In the genomic region with DNA sequence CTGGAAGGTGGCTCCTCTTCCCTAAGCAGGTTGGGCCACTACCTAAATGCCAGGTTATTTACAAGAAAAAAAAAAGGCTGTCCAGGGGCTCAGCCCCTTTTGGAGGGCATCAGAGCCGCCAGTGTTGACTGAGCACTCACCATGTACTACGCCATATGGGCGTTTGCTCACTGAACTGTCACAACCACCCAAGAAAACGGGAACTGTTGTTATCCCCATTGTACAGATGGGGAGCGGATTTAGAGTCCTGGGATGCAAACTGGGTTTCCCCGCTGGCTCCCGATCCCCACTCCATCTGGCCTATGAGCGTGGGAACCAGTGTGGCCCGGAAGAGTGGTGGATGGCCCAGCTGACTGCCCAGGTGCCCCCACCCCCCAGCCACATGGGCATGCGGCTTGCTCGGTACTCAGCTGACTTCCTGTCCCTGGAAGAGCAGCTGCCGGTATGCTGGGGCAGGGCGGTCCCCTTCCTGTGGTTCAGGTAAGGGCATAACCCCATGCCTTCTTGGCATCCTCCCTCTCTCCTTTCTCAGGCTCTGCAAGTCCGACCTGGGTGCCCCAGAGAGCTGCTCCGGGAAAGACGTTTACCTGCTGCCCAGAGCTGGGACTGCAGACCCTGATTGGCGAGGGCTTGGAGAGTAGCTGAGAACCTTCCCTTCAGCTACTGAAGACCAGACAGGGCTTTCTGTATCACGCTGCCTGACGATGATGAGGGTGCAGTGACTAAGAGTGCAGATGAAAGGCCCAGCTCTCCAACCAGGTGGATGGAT, we compare ENCODE assay signal across 8 cellular contexts. TPM values are rescaled to one million over a fixed set of nuclear protein-coding genes. Genes with fewer than 3 reads are reported as not detected.
DNase-seq lines count a peak whose midpoint lies in the region; ATAC-seq and TF ChIP-seq lines count a peak whose summit lies in the region.

No MANE protein-coding gene starts in this region.

- no peak overlapping the region for H3K9ac ChIP-seq in smooth muscle cell (ENCODE audit: low read depth)

- no peak overlapping the region for H2AFZ ChIP-seq in smooth muscle cell (ENCODE audit: low read depth)

- peak; percentile 53 for DNase-seq in stimulated activated CD4-positive, alpha-beta T cell treated with anti-CD3 and anti-CD28 coated beads, Interleukin-12 subunit alpha, Interleukin-12 subunit beta, amount 100 ng/mL, for 4 hours
- no peak for DNase-seq in stimulated activated CD4-positive, alpha-beta T cell treated with anti-CD3 and anti-CD28 coated beads, Interleukin-2, amount 100 ng/mL, for 48 hours
- peak; percentile 69 to 71 for DNase-seq in activated CD4-positive, alpha-beta T cell treated with anti-CD3 and anti-CD28 coated beads, Interleukin-2, amount 50 U/mL, for 48 hours
- no peak for DNase-seq in smooth muscle cell (lab: John Stamatoyannopoulos, UW; ENCODE audit: unreplicated experiment)
- DNase-seq in NCI-H2227 (lab: John Stamatoyannopoulos, UW; ENCODE audit: unreplicated experiment) = no peak
- no peak for DNase-seq in NCI-H1105 (lab: John Stamatoyannopoulos, UW)

- no peak for ATAC-seq in HG02623 (IDR thresholded peaks at IDR 0.05; ENCODE audit: unreplicated experiment)

- no peak overlapping the region for H3K4me3 ChIP-seq in esophagus (ENCODE audit: low read depth in 1 of 2, low read length in 2 of 2)
- H3K4me3 ChIP-seq in smooth muscle cell = no peak overlapping the region

- H3K27me3 ChIP-seq in esophagus (ENCODE audit: control insufficient read depth in 1 of 2, insufficient read depth in 2 of 2, low read length in 2 of 2) (no peaks in the 10 kb centered on the region), smooth muscle cell (ENCODE audit: low read depth) (no peaks in the 10 kb centered on the region)

- H3F3A ChIP-seq in smooth muscle cell (ENCODE audit: low read depth) = peaks cover 8% of the 10 kb centered on the region

- H3K4me1 ChIP-seq in esophagus (ENCODE audit: control insufficient read depth in 2 of 2, insufficient read depth in 2 of 2, low read length in 1 of 2) (peaks cover 4 to 28% of the 10 kb centered on the region in 2 donors), smooth muscle cell (ENCODE audit: low read depth) (peaks cover 13% of the 10 kb centered on the region)

- peak overlapping the region; percentile 89 for H3K4me2 ChIP-seq in smooth muscle cell

- H3K9me3 ChIP-seq in esophagus (ENCODE audit: control insufficient read depth in 2 of 2, insufficient read depth in 1 of 2, low read depth in 1 of 2, low read length in 1 of 2) = no peaks in the 10 kb centered on the region
- H3K9me3 ChIP-seq in smooth muscle cell (replicated peaks; ENCODE audit: low read depth) = no peaks in the 10 kb centered on the region

- no peaks in the 10 kb centered on the region for H3K79me2 ChIP-seq in smooth muscle cell (ENCODE audit: low read depth)

- H4K20me1 ChIP-seq in smooth muscle cell (ENCODE audit: low read depth) = no peaks in the 10 kb centered on the region

- TF ChIP-seq CTCF in smooth muscle cell (IDR thresholded peaks at IDR 0.05; ENCODE audit: borderline replicate concordance, insufficient read depth, poor library complexity, severe bottlenecking) = no peak

- H3K36me3 ChIP-seq in esophagus (ENCODE audit: control insufficient read depth in 2 of 2, insufficient read depth in 2 of 2, low read length in 1 of 2) (no peaks in the 10 kb centered on the region), smooth muscle cell (ENCODE audit: low read depth) (no peaks in the 10 kb centered on the region)

- 63 to 64% methylated on average over 19 of the region's 19 CpGs for whole genome bisulfite sequencing in esophagus, 2 donors
- 82% methylated on average over 19 of the region's 19 CpGs for WGBS in smooth muscle cell (ENCODE audit: low lambda C conversion rate)

- H3K27ac ChIP-seq in esophagus (ENCODE audit: low read depth in 2 of 2, low read length in 1 of 2) (peak overlapping the region; percentile 82 to 96), smooth muscle cell (ENCODE audit: low read depth) (peak overlapping the region; percentile 97)

RNA-seq across cellular contexts. Expression of gene SOCS3, which starts 16.3 kb away (rescaled TPM):
- polyA plus RNA-seq in esophagus (10 to 100 TPM in 1 of 2 donors, 1 to 10 TPM in 1; 6.6 to 20.1 TPM), smooth muscle cell (201 and 310 TPM in 2 replicates)
- 116 and 172 TPM in 2 replicates for total RNA-seq in smooth muscle cell

RNA-seq across cellular contexts. Expression of gene PGS1, which starts 34.8 kb away (rescaled TPM):
- polyA plus RNA-seq in esophagus = 10 to 100 TPM; 13.9 to 14.2 TPM
- 29.5 and 29.9 TPM in 2 replicates for total RNA-seq in smooth muscle cell
- polyA plus RNA-seq in smooth muscle cell = 22.6 and 37.8 TPM in 2 replicates

Comparison
In these comparisons a context has a peak if more than half of its experiments do, and no peak if none do; other contexts are left out.
1. DNase-seq: peak in stimulated activated CD4-positive, alpha-beta T cell treated with anti-CD3 and anti-CD28 coated beads, Interleukin-12 subunit alpha, Interleukin-12 subunit beta, amount 100 ng/mL, for 4 hours (single experiment) and activated CD4-positive, alpha-beta T cell treated with anti-CD3 and anti-CD28 coated beads, Interleukin-2, amount 50 U/mL, for 48 hours (2 of 2); none in stimulated activated CD4-positive, alpha-beta T cell treated with anti-CD3 and anti-CD28 coated beads, Interleukin-2, amount 100 ng/mL, for 48 hours (0 of 2), smooth muscle cell (single experiment), NCI-H2227 (single experiment) and NCI-H1105 (single experiment).